Comparison of ENCODE assay signal across 8 cellular contexts in genomic region chr12:1592444-1593231, GRCh38. TPM values are rescaled to one million over a fixed set of nuclear protein-coding genes. Genes with fewer than 3 reads are reported as not detected.
DNase-seq lines count a peak whose midpoint lies in the region; ATAC-seq and TF ChIP-seq lines count a peak whose summit lies in the region.

No MANE protein-coding gene starts in this region.

- H3K36me3 Mint-ChIP-seq in activated naive CD4-positive, alpha-beta T cell treated with anti-CD3 and anti-CD28 coated beads, Interleukin-2, amount 10 ng/mL, durations not matched to agents 7 days and 5 days, result peaks cover 43% of the 10 kb centered on the region
- H3K36me3 Mint-ChIP-seq in glutamatergic neuron (ENCODE audit: unreplicated experiment), result peaks cover 8% of the 10 kb centered on the region

- intact Hi-C loops in posterior cingulate gyrus (cut with DNase I), result loop anchor here (5.0 kb wide), 2 partner anchors 600 to 840 kb away; partner anchors contain the start of genes ERC1 and WNK1

- CTCF ChIA-PET in HEK293 (lab: Yijun Ruan, JAX), result interaction anchor here (0.9 to 2.8 kb wide), 7 partner anchors 10 to 596 kb away, joined by 3 to 17 read pairs (median 4); no protein-coding TSS in a partner anchor
- CTCF ChIA-PET in activated naive CD4-positive, alpha-beta T cell treated with anti-CD3 and anti-CD28 coated beads, Interleukin-2, amount 10 ng/mL, durations not matched to agents 7 days and 5 days (lab: Charles Lee), result interaction anchor here (0.8 to 4.6 kb wide), 5 partner anchors 9 to 1017 kb away, joined by 3 to 27 read pairs (median 17); no protein-coding TSS in a partner anchor

- H3K36me3 ChIP-seq in HEK293 (ENCODE audit: control insufficient read depth in 2 of 2, insufficient read depth in 1 of 2, low read length in 2 of 2) (peaks cover 0 to 6% of the 10 kb centered on the region in 2 experiments; a peak in 1 of 3 replicates), RWPE2 (ENCODE audit: low read depth) (peaks cover 7% of the 10 kb centered on the region; the same call in 1 of the 2 replicates)

- H3K9me3 ChIP-seq in HEK293 (ENCODE audit: control insufficient read depth, insufficient read depth, low read depth, low read length) (no peaks in the 10 kb centered on the region), RWPE2 (ENCODE audit: severe bottlenecking) (no peaks in the 10 kb centered on the region)

- peak overlapping the region; percentile 97 for H3K27ac ChIP-seq in HEK293 (ENCODE audit: extremely low read depth, low read depth, low read length)
- peak overlapping the region; percentile 83 for H3K27ac ChIP-seq in RWPE2 (ENCODE audit: poor library complexity, severe bottlenecking)

- DNase-seq in CD1c-positive myeloid dendritic cell (ENCODE audit: extremely low spot score), result peak; percentile 44
- DNase-seq in RWPE2 (ENCODE audit: low spot score), result peak; percentile 81
- DNase-seq in activated naive CD4-positive, alpha-beta T cell treated with anti-CD3 and anti-CD28 coated beads, Interleukin-2, amount 10 ng/mL, durations not matched to agents 7 days and 5 days, result peak; percentile 80
- DNase-seq in glutamatergic neuron, result peak; percentile 71
- peak in 8 of 10 donors; percentile 34 to 91 (median 48) for DNase-seq in posterior cingulate gyrus
- DNase-seq in NCI-H774 (lab: John Stamatoyannopoulos, UW), result no peak
- DNase-seq in NCI-H1436 (lab: John Stamatoyannopoulos, UW), result no peak

- POLR2A ChIA-PET in HEK293 (lab: Yijun Ruan, JAX), result interaction anchor here (0.7 to 3.3 kb wide), 9 partner anchors 10 to 643 kb away, joined by 3 to 22 read pairs (median 4); partner anchors contain the start of genes ADIPOR2 and RAD52

- peak overlapping the region; percentile 97 for H3K4me3 Mint-ChIP-seq in activated naive CD4-positive, alpha-beta T cell treated with anti-CD3 and anti-CD28 coated beads, Interleukin-2, amount 10 ng/mL, durations not matched to agents 7 days and 5 days
- peak overlapping the region; percentile 94 for H3K4me3 Mint-ChIP-seq in glutamatergic neuron (ENCODE audit: unreplicated experiment)

- no peaks in the 10 kb centered on the region for H3K27me3 ChIP-seq in RWPE2 (ENCODE audit: insufficient read depth, poor library complexity, severe bottlenecking)

- H3K4me1 ChIP-seq in HEK293 (ENCODE audit: control insufficient read depth, insufficient read depth, low read length) (peaks cover 30% of the 10 kb centered on the region), RWPE2 (ENCODE audit: insufficient read depth, poor library complexity, severe bottlenecking) (peaks cover 27% of the 10 kb centered on the region)

- peak; percentile 58 for ATAC-seq in RWPE2 (ENCODE audit: low read depth)

- no peaks in the 10 kb centered on the region for H3K27me3 Mint-ChIP-seq in activated naive CD4-positive, alpha-beta T cell treated with anti-CD3 and anti-CD28 coated beads, Interleukin-2, amount 10 ng/mL, durations not matched to agents 7 days and 5 days
- H3K27me3 Mint-ChIP-seq in glutamatergic neuron (ENCODE audit: unreplicated experiment), result peaks cover 23% of the 10 kb centered on the region

- no peaks in the 10 kb centered on the region for H3K9me3 Mint-ChIP-seq in activated naive CD4-positive, alpha-beta T cell treated with anti-CD3 and anti-CD28 coated beads, Interleukin-2, amount 10 ng/mL, durations not matched to agents 7 days and 5 days
- peaks cover 26% of the 10 kb centered on the region for H3K9me3 Mint-ChIP-seq in glutamatergic neuron (ENCODE audit: unreplicated experiment)

- no peak; the same call in none of the 2 replicates for TF ChIP-seq CTCF in HEK293 (tag by site-specific recombination; IDR thresholded peaks at IDR 0.05)
- TF ChIP-seq CTCF in RWPE2 (IDR thresholded peaks at IDR 0.05; ENCODE audit: poor library complexity, severe bottlenecking), result no peak
- TF ChIP-seq CTCF in glutamatergic neuron (IDR thresholded peaks at IDR 0.05; ENCODE audit: partially characterized antibody, unreplicated experiment), result no peak

- peak overlapping the region; percentile 78 for H3K4me3 ChIP-seq in HEK293 (ENCODE audit: low read depth, low read length)
- peak overlapping the region; percentile 100 for H3K4me3 ChIP-seq in RWPE2 (ENCODE audit: severe bottlenecking)

- H3K27ac Mint-ChIP-seq in activated naive CD4-positive, alpha-beta T cell treated with anti-CD3 and anti-CD28 coated beads, Interleukin-2, amount 10 ng/mL, durations not matched to agents 7 days and 5 days, result peak overlapping the region; percentile 94
- peak overlapping the region; percentile 90 for H3K27ac Mint-ChIP-seq in glutamatergic neuron (ENCODE audit: unreplicated experiment)

- peaks cover 66% of the 10 kb centered on the region for H3K4me1 Mint-ChIP-seq in activated naive CD4-positive, alpha-beta T cell treated with anti-CD3 and anti-CD28 coated beads, Interleukin-2, amount 10 ng/mL, durations not matched to agents 7 days and 5 days
- peaks cover 35% of the 10 kb centered on the region for H3K4me1 Mint-ChIP-seq in glutamatergic neuron (ENCODE audit: low read depth, unreplicated experiment)

TF ChIP-seq in HEK293, 187 proteins besides CTCF, POLR2A, EP300 and RAD21 (continues in another document):
- TF ChIP-seq ZNF544 (tag by site-specific recombination; IDR thresholded peaks at IDR 0.05) (no peak), ZNF248 (tag by site-specific recombination; IDR thresholded peaks at IDR 0.05) (no peak), KLF7 (tag by site-specific recombination; IDR thresholded peaks at IDR 0.05; ENCODE audit: borderline replicate concordance) (peak; percentile 89; the same call in 1 of the 2 replicates), YY2 (tag by site-specific recombination; IDR thresholded peaks at IDR 0.05) (peak; percentile 67), ZNF664 (tag by site-specific recombination; IDR thresholded peaks at IDR 0.05) (no peak), ZEB2 (tag by site-specific recombination; IDR thresholded peaks at IDR 0.05) (peak; percentile 99), ZNF239 (tag by site-specific recombination; IDR thresholded peaks at IDR 0.05) (0 out of 2 replicates have a peak, but pooled peaks have one; percentile 13), ZBTB21 (tag by site-specific recombination; IDR thresholded peaks at IDR 0.05) (peak; percentile 90), ZSCAN16 (tag by site-specific recombination; IDR thresholded peaks at IDR 0.05) (peak; percentile 19; the same call in 1 of the 2 replicates), PRDM1 (tag by site-specific recombination; IDR thresholded peaks at IDR 0.05) (peak; percentile 93), MZF1 (tag by site-specific recombination; IDR thresholded peaks at IDR 0.05; ENCODE audit: borderline replicate concordance) (peak; percentile 63), ZNF621 (tag by site-specific recombination; IDR thresholded peaks at IDR 0.05) (no peak), ZNF391 (tag by site-specific recombination; IDR thresholded peaks at IDR 0.05; ENCODE audit: borderline replicate concordance, low read depth) (0 out of 2 replicates have a peak, but pooled peaks have one; percentile 41), ZSCAN23 (tag by site-specific recombination; IDR thresholded peaks at IDR 0.05) (peak; percentile 36; the same call in 1 of the 2 replicates), ZIC2 (tag by site-specific recombination; IDR thresholded peaks at IDR 0.05) (peak; percentile 90), KLF16 (tag by site-specific recombination; IDR thresholded peaks at IDR 0.05) (peak; percentile 89), SP2 (tag by site-specific recombination; IDR thresholded peaks at IDR 0.05) (peak; percentile 93), ZBTB7A (tag by site-specific recombination; IDR thresholded peaks at IDR 0.05; ENCODE audit: low read depth) (no peak), ZBTB20 (tag by site-specific recombination; IDR thresholded peaks at IDR 0.05) (peak; percentile 94), ZBTB8A (tag by site-specific recombination; IDR thresholded peaks at IDR 0.05) (peak; percentile 27; the same call in 1 of the 2 replicates), ZNF341 (tag by site-specific recombination; IDR thresholded peaks at IDR 0.05; ENCODE audit: low read depth) (peak; percentile 82), ZNF24 (tag by site-specific recombination; IDR thresholded peaks at IDR 0.05) (peak; percentile 90)
- TF ChIP-seq, protein P1, sequence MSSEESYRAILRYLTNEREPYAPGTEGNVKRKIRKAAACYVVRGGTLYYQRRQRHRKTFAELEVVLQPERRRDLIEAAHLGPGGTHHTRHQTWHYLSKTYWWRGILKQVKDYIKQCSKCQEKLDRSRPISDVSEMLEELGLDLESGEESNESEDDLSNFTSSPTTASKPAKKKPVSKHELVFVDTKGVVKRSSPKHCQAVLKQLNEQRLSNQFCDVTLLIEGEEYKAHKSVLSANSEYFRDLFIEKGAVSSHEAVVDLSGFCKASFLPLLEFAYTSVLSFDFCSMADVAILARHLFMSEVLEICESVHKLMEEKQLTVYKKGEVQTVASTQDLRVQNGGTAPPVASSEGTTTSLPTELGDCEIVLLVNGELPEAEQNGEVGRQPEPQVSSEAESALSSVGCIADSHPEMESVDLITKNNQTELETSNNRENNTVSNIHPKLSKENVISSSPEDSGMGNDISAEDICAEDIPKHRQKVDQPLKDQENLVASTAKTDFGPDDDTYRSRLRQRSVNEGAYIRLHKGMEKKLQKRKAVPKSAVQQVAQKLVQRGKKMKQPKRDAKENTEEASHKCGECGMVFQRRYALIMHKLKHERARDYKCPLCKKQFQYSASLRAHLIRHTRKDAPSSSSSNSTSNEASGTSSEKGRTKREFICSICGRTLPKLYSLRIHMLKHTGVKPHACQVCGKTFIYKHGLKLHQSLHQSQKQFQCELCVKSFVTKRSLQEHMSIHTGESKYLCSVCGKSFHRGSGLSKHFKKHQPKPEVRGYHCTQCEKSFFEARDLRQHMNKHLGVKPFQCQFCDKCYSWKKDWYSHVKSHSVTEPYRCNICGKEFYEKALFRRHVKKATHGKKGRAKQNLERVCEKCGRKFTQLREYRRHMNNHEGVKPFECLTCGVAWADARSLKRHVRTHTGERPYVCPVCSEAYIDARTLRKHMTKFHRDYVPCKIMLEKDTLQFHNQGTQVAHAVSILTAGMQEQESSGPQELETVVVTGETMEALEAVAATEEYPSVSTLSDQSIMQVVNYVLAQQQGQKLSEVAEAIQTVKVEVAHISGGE (tag by site-specific recombination; conservative IDR thresholded peaks at IDR 0.05; ENCODE audit: low read depth), result peak; percentile 29

RNA-seq across cellular contexts. Expression of gene FBXL14, which starts 1.7 kb away (rescaled TPM):
- 28.8 TPM for total RNA-seq in glutamatergic neuron (ENCODE audit: unreplicated experiment)

RNA-seq across cellular contexts. Expression of gene WNT5B, which starts 36.4 kb away (rescaled TPM):
- total RNA-seq in glutamatergic neuron (ENCODE audit: unreplicated experiment), result 16.3 TPM

Comparison
In these comparisons a context has a peak if more than half of its experiments do, and no peak if none do; other contexts are left out.
1. DNase-seq: peak in CD1c-positive myeloid dendritic cell (single experiment), RWPE2 (single experiment), activated naive CD4-positive, alpha-beta T cell treated with anti-CD3 and anti-CD28 coated beads, Interleukin-2, amount 10 ng/mL, durations not matched to agents 7 days and 5 days (single experiment), glutamatergic neuron (single experiment) and posterior cingulate gyrus (8 of 10); none in NCI-H774 (single experiment) and NCI-H1436 (single experiment).